8 cellular contexts compared by ENCODE assay signal in genomic region chr9:136712690-136713554, GRCh38. TPM values are rescaled to one million over a fixed set of nuclear protein-coding genes. Genes with fewer than 3 reads are reported as not detected.
DNase-seq lines count a peak whose midpoint lies in the region; ATAC-seq and TF ChIP-seq lines count a peak whose summit lies in the region.

No MANE protein-coding gene starts in this region.

- peak overlapping the region; percentile 75 for H3K9ac ChIP-seq in neuronal stem cell (ENCODE audit: low read depth, low read length, poor library complexity)

- intact Hi-C loops in PC-9 (cut with micrococcal nuclease; ENCODE audit: unreplicated experiment), result no loop called here

- H3K27ac ChIP-seq in ACC112 (ENCODE audit: low read depth, low read length) (no peak overlapping the region), PC-9 (no peak overlapping the region), neuronal stem cell (replicated peaks; ENCODE audit: low read length) (no peak overlapping the region)

- peak overlapping the region; percentile 71 for H3K4me3 ChIP-seq in ACC112 (ENCODE audit: low read depth, low read length)
- peak overlapping the region; percentile 68 for H3K4me3 ChIP-seq in PC-9
- H3K4me3 ChIP-seq in epithelial cell of esophagus (ENCODE audit: low read length), result peak overlapping the region; percentile 15
- H3K4me3 ChIP-seq in neuronal stem cell (ENCODE audit: low read length in 2 of 2), result peak overlapping the region; percentile 82 to 97

- no peak overlapping the region for H4K8ac ChIP-seq in neuronal stem cell (ENCODE audit: low read depth, low read length)

- H3K79me2 ChIP-seq in ACC112 (ENCODE audit: control insufficient read depth, insufficient read depth, low read length, unreplicated experiment) (no peaks in the 10 kb centered on the region), PC-9 (ENCODE audit: low read depth) (peaks cover 10% of the 10 kb centered on the region; the same call in 1 of the 2 replicates)

- H2AFZ ChIP-seq in ACC112 (ENCODE audit: low read length, unreplicated experiment) (peak overlapping the region; percentile 60), PC-9 (peak overlapping the region; percentile 77; the same call in 1 of the 2 replicates), neuronal stem cell (ENCODE audit: low read length) (peak overlapping the region; percentile 87)

- H2BK5ac ChIP-seq in neuronal stem cell (ENCODE audit: low read length), result no peak overlapping the region

- H3K14ac ChIP-seq in neuronal stem cell (ENCODE audit: low read length), result peak overlapping the region; percentile 98

- POLR2A ChIA-PET in PC-9 (lab: Charles Lee; ENCODE audit: unreplicated experiment), result no interaction called here

- peaks cover 18% of the 10 kb centered on the region for H3K79me1 ChIP-seq in neuronal stem cell (ENCODE audit: low read depth, low read length)

- H3K18ac ChIP-seq in neuronal stem cell (ENCODE audit: low read length), result peak overlapping the region; percentile 97

- peaks cover 17% of the 10 kb centered on the region for H3F3A ChIP-seq in PC-9 (ENCODE audit: insufficient read depth, low read depth)

- no peak overlapping the region for H2BK15ac ChIP-seq in neuronal stem cell (ENCODE audit: low read length)

- H3K27me3 ChIP-seq in ACC112 (ENCODE audit: insufficient read depth, low read length) (peaks cover 6% of the 10 kb centered on the region; the same call in 1 of the 2 replicates), PC-9 (ENCODE audit: insufficient read depth, low read depth) (no peaks in the 10 kb centered on the region), neuronal stem cell (ENCODE audit: control insufficient read depth in 3 of 3, insufficient read depth in 3 of 3, low read depth in 1 of 3, low read length in 3 of 3) (peaks cover 0 to 30% (median 7%) of the 10 kb centered on the region in 3 experiments)

- DNase-seq in PC-9, result no peak
- no peak for DNase-seq in epithelial cell of esophagus (ENCODE audit: low read depth)
- no peak for DNase-seq in neuronal stem cell (ENCODE audit: low spot score)
- DNase-seq in HUDEP-2 (lab: John Stamatoyannopoulos, UW; ENCODE audit: unreplicated experiment in 76 of 76), result no peak
- DNase-seq in HK-2 (ENCODE audit: unreplicated experiment), result no peak
- DNase-seq in NCI-H2227 (lab: John Stamatoyannopoulos, UW; ENCODE audit: unreplicated experiment), result no peak

- H3K23ac ChIP-seq in neuronal stem cell (ENCODE audit: low read depth, low read length, poor library complexity), result peak overlapping the region; percentile 3

- H3K4me1 ChIP-seq in ACC112 (ENCODE audit: control insufficient read depth, insufficient read depth, low read length, unreplicated experiment), result no peaks in the 10 kb centered on the region
- H3K4me1 ChIP-seq in PC-9 (replicated peaks; ENCODE audit: insufficient read depth), result peaks cover 10% of the 10 kb centered on the region
- H3K4me1 ChIP-seq in neuronal stem cell (ENCODE audit: control insufficient read depth in 2 of 2, insufficient read depth in 1 of 2, low read depth in 1 of 2, low read length in 2 of 2), result peaks cover 8 to 23% of the 10 kb centered on the region in 2 donors

- ATAC-seq in GM18907 (IDR thresholded peaks at IDR 0.05; ENCODE audit: unreplicated experiment), result no peak

- H3K9me2 ChIP-seq in PC-9 (ENCODE audit: insufficient read depth), result no peaks in the 10 kb centered on the region

- no peak overlapping the region for H3K4ac ChIP-seq in neuronal stem cell (ENCODE audit: low read length)

- CTCF ChIA-PET in PC-9 (lab: Charles Lee), result interaction anchor here (0.7 kb wide), 1 partner anchor 357 kb away, joined by 7 read pairs; no protein-coding TSS in a partner anchor

- TF ChIP-seq CTCF in PC-9 (conservative IDR thresholded peaks at IDR 0.05) (no peak), epithelial cell of esophagus (IDR thresholded peaks at IDR 0.05; ENCODE audit: insufficient read depth, low read depth, low read length, missing control alignments) (no peak)

- peak overlapping the region; percentile 91 for H3K4me2 ChIP-seq in PC-9
- peak overlapping the region; percentile 78 for H3K4me2 ChIP-seq in neuronal stem cell (ENCODE audit: insufficient read depth, low read length, poor library complexity, severe bottlenecking)

- H2AK5ac ChIP-seq in neuronal stem cell (ENCODE audit: low read depth, low read length), result peak overlapping the region; percentile 97

- H4K20me1 ChIP-seq in PC-9 (ENCODE audit: insufficient read depth), result no peaks in the 10 kb centered on the region

- no CpG with 5 or more reads among the region's 57 CpGs for WGBS in neuronal stem cell (ENCODE audit: extremely low coverage in 2 of 2, insufficient read length in 2 of 2, insufficient replicate concordance in 1 of 2), 2 donors

- no peak overlapping the region for H2BK12ac ChIP-seq in neuronal stem cell (ENCODE audit: low read length)

- no peak overlapping the region for H4K91ac ChIP-seq in neuronal stem cell (ENCODE audit: low read depth, low read length, poor library complexity)

- H3K9me3 ChIP-seq in PC-9 (ENCODE audit: insufficient read depth, low read depth), result no peaks in the 10 kb centered on the region
- H3K9me3 ChIP-seq in neuronal stem cell (replicated peaks in 1 of 2; ENCODE audit: control insufficient read depth in 2 of 2, insufficient read depth in 1 of 2, low read depth in 1 of 2, low read length in 2 of 2), result no peaks in the 10 kb centered on the region

- H2BK120ac ChIP-seq in neuronal stem cell (ENCODE audit: low read depth, low read length), result no peak overlapping the region

- BruUV-seq in PC-9 (replicated peaks; lab: Mats Ljungman, UMichigan), result TSS peak; percentile 23

- H3K36me3 ChIP-seq in ACC112 (ENCODE audit: insufficient read depth, low read length) (no peaks in the 10 kb centered on the region), PC-9 (ENCODE audit: low read depth) (no peaks in the 10 kb centered on the region), neuronal stem cell (replicated peaks in 1 of 2; ENCODE audit: control insufficient read depth in 2 of 2, insufficient read depth in 2 of 2, low read length in 2 of 2) (peaks cover 0 to 6% of the 10 kb centered on the region in 2 donors)

RNA-seq across cellular contexts. Expression of gene DIPK1B, which starts 0.6 kb away (rescaled TPM):
- 19.0 and 32.6 TPM in 2 replicates for total RNA-seq in PC-9 (2021)
- 40.0 TPM for polyA plus RNA-seq in neuronal stem cell (2013, experiment 1 of 2)
- 39.1 TPM for polyA plus RNA-seq in neuronal stem cell (2013, experiment 2 of 2)

RNA-seq across cellular contexts. Expression of gene AGPAT2, which starts 25.7 kb away (rescaled TPM):
- total RNA-seq in PC-9 (2021), result 124 and 136 TPM in 2 replicates
- 3.7 TPM for polyA plus RNA-seq in neuronal stem cell (2013, experiment 1 of 2)
- 3.5 TPM for polyA plus RNA-seq in neuronal stem cell (2013, experiment 2 of 2)

RNA-seq across cellular contexts. Expression of gene LCN10, which starts 29.8 kb away (rescaled TPM):
- 0.94 and 2.2 TPM in 2 replicates for total RNA-seq in PC-9 (2021)
- 0.10 TPM for polyA plus RNA-seq in neuronal stem cell (2013, experiment 1 of 2)
- polyA plus RNA-seq in neuronal stem cell (2013, experiment 2 of 2), result 0.12 TPM

RNA-seq across cellular contexts. Expression of gene LCN6, which starts 35.4 kb away (rescaled TPM):
- not detected in 2 replicates for total RNA-seq in PC-9 (2021)
- not detected for polyA plus RNA-seq in neuronal stem cell (2013, experiment 1 of 2)
- not detected for polyA plus RNA-seq in neuronal stem cell (2013, experiment 2 of 2)

RNA-seq across cellular contexts. Expression of gene LCN8, which starts 45.1 kb away (rescaled TPM):
- not detected in 2 replicates for total RNA-seq in PC-9 (2021)
- polyA plus RNA-seq in neuronal stem cell (2013, experiment 1 of 2), result not detected
- polyA plus RNA-seq in neuronal stem cell (2013, experiment 2 of 2), result not detected

Comparison
In these comparisons a context has a peak if more than half of its experiments do, and no peak if none do; other contexts are left out.
1. H3K4me3 ChIP-seq: peak in every context shown above with its lines; median percentile 90 in neuronal stem cell; 71 in ACC112; 68 in PC-9; 15 in epithelial cell of esophagus.